8 cellular contexts compared by ENCODE assay signal in the genomic region with DNA sequence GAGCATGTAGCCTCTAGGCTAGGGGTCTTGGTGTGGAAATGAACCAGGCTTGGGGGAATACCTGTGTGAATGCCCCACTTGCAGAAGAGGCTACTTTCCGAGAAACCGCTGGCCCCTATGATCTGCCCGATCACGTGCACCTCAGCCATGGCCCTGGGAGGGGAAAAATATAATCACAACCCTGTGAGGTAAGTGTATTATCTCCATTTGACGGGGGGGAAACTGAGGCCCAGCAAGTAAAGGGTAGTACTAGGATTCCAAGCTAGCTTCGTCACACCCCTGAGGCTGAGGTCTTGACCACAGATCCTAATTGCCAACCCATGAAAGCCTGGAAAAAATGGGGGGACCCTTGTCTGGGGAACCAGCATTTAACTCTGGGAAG.
DNase-seq lines count a peak whose midpoint lies in the region; ATAC-seq lines count a peak whose summit lies in the region.

No MANE protein-coding gene starts in this region.

- no peak for DNase-seq in T-helper 2 cell treated with Interferon-gamma antibody and Interleukin-4, amounts not matched to agents 5 μg/mL and 100 μg/mL, for 36 hours (ENCODE audit: low spot score)
- DNase-seq in T-helper 2 cell (no peak), inferior parietal cortex (ENCODE audit: extremely low spot score) (peak; percentile 30), substantia nigra (lab: John Stamatoyannopoulos, UW) (no peak), T-helper 9 cell (no peak), NCI-H1105 (lab: John Stamatoyannopoulos, UW) (no peak)

- H3K27me3 Mint-ChIP-seq in T-helper 2 cell treated with Interferon-gamma antibody and Interleukin-4, amounts not matched to agents 5 μg/mL and 100 μg/mL, for 36 hours (ENCODE audit: low read depth), result no peaks in the 10 kb centered on the region
- H3K27me3 Mint-ChIP-seq in activated naive CD8-positive, alpha-beta T cell, result no peaks in the 10 kb centered on the region

- peaks cover 9% of the 10 kb centered on the region for H3K36me3 Mint-ChIP-seq in T-helper 2 cell treated with Interferon-gamma antibody and Interleukin-4, amounts not matched to agents 5 μg/mL and 100 μg/mL, for 36 hours (ENCODE audit: low read depth)
- H3K36me3 Mint-ChIP-seq in activated naive CD8-positive, alpha-beta T cell, result no peaks in the 10 kb centered on the region

- H3K27ac Mint-ChIP-seq in T-helper 2 cell treated with Interferon-gamma antibody and Interleukin-4, amounts not matched to agents 5 μg/mL and 100 μg/mL, for 36 hours, result peak overlapping the region; percentile 98
- peak overlapping the region; percentile 98 for H3K27ac Mint-ChIP-seq in activated naive CD8-positive, alpha-beta T cell

- ATAC-seq in GM18517 (IDR thresholded peaks at IDR 0.05; ENCODE audit: unreplicated experiment), result no peak

- peaks cover 26% of the 10 kb centered on the region for H3K4me1 Mint-ChIP-seq in T-helper 2 cell treated with Interferon-gamma antibody and Interleukin-4, amounts not matched to agents 5 μg/mL and 100 μg/mL, for 36 hours (ENCODE audit: low read depth)
- H3K4me1 Mint-ChIP-seq in activated naive CD8-positive, alpha-beta T cell (ENCODE audit: low read depth), result peaks cover 47% of the 10 kb centered on the region

- no peaks in the 10 kb centered on the region for H3K9me3 Mint-ChIP-seq in T-helper 2 cell treated with Interferon-gamma antibody and Interleukin-4, amounts not matched to agents 5 μg/mL and 100 μg/mL, for 36 hours
- H3K9me3 Mint-ChIP-seq in activated naive CD8-positive, alpha-beta T cell (ENCODE audit: low read depth), result no peaks in the 10 kb centered on the region

- H3K4me3 Mint-ChIP-seq in T-helper 2 cell treated with Interferon-gamma antibody and Interleukin-4, amounts not matched to agents 5 μg/mL and 100 μg/mL, for 36 hours, result peak overlapping the region; percentile 95
- H3K4me3 Mint-ChIP-seq in activated naive CD8-positive, alpha-beta T cell, result peak overlapping the region; percentile 97

- peak overlapping the region; percentile 96 for H3K27ac ChIP-seq in substantia nigra (ENCODE audit: low read depth, low read length, poor library complexity, severe bottlenecking)
